In the genomic region with DNA sequence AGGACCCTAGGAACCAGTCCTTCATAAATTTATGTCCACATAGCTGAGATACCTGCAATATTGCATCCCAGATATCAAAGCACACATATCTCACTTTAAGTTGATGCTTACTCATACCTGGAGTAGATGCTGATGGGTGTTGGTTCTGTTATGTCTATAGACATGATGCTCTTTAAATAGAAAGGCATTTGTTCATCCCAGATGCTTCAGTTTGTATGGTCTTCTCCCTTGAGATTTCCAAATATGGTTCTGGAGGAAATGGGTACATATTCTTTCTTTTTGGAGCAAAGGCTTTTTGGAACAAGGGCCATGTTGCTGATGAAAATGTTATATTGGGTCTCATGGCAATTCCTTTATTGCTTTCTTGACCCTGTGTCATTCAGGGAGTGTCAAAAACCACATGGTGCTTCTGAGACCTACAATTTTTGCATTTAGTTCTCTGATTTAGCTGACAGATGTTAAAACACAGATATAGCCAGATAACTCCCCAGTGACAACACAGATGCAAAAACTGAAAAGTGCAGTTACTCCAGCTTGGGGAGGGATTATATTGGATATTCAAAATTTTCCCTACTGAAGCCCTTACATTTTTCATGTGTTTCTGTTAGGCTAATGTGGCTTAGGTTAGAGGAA, we compare ENCODE assay signal across 13 cellular contexts.
A peak's percentile ranks its signal among the peaks of the same experiment; 100 is the strongest.
DNase-seq lines count a peak whose midpoint lies in the region; ATAC-seq, FAIRE-seq and TF ChIP-seq lines count a peak whose summit lies in the region.
"Had no signal": no experiment of that assay in that cellular context is flagged by ENCODE, and none has a peak within 500 bp of the region (broad histone marks: within the 10 kb centered on the region; RNA-seq: fewer than 3 reads in every experiment).

No MANE protein-coding gene starts in this region.

- TF ChIP-seq CTCF in kidney (IDR thresholded peaks at IDR 0.05; ENCODE audit: borderline replicate concordance, extremely low read depth, insufficient read depth), result no peak

- intact Hi-C loops in left cardiac atrium (cut with DNase I), result no loop called here
- intact Hi-C loops in kidney (cut with DNase I), result no loop called here

- peaks cover 2% of the 10 kb centered on the region for H3K27me3 Mint-ChIP-seq in activated naive CD8-positive, alpha-beta T cell treated with anti-CD3 and anti-CD28 coated beads, Interleukin-2, amount 50 U/mL, for 24 hours
- H3K27me3 Mint-ChIP-seq in activated naive CD8-positive, alpha-beta T cell treated with anti-CD3 and anti-CD28 coated beads for 36 hours, result peaks cover 3% of the 10 kb centered on the region
- peaks cover 3% of the 10 kb centered on the region for H3K27me3 Mint-ChIP-seq in stimulated activated naive CD8-positive, alpha-beta T cell treated with anti-CD3 and anti-CD28 coated beads, Interleukin-15, Interleukin-2, amounts not matched to agents 100 ng/mL and 50 ng/mL, for 24 hours

- H3K9ac ChIP-seq in kidney (ENCODE audit: low read length in 2 of 2), result no peak overlapping the region

- peak; percentile 22 for ATAC-seq in activated naive CD8-positive, alpha-beta T cell treated with anti-CD3 and anti-CD28 coated beads, Interleukin-2, amount 50 U/mL, for 24 hours
- ATAC-seq in HG02623 (IDR thresholded peaks at IDR 0.05; ENCODE audit: unreplicated experiment), result peak; percentile 50
- peak; percentile 51 for ATAC-seq in HG03460 (IDR thresholded peaks at IDR 0.05; ENCODE audit: unreplicated experiment)
- no peak for ATAC-seq in left cardiac atrium

- H3K4me3 ChIP-seq in kidney (ENCODE audit: low read length in 2 of 2), result no peak overlapping the region
- H3K4me3 ChIP-seq: testis had no signal

- H3K4me1 Mint-ChIP-seq in activated naive CD8-positive, alpha-beta T cell treated with anti-CD3 and anti-CD28 coated beads, Interleukin-2, amount 50 U/mL, for 24 hours, result peaks cover 76% of the 10 kb centered on the region
- H3K4me1 Mint-ChIP-seq in activated naive CD8-positive, alpha-beta T cell treated with anti-CD3 and anti-CD28 coated beads for 36 hours, result peaks cover 46% of the 10 kb centered on the region
- peaks cover 69% of the 10 kb centered on the region for H3K4me1 Mint-ChIP-seq in stimulated activated naive CD8-positive, alpha-beta T cell treated with anti-CD3 and anti-CD28 coated beads, Interleukin-15, Interleukin-2, amounts not matched to agents 100 ng/mL and 50 ng/mL, for 24 hours (ENCODE audit: low read depth)

- FAIRE-seq in kidney (lab: Jason Lieb, UNC), result no peak
- FAIRE-seq: HTR-8/SVneo had no signal

- H3K9me3 ChIP-seq in kidney (ENCODE audit: control insufficient read depth in 1 of 2, low read length in 2 of 2), result no peaks in the 10 kb centered on the region
- H3K9me3 ChIP-seq: testis had no signal

- H3K9me3 Mint-ChIP-seq in activated naive CD8-positive, alpha-beta T cell treated with anti-CD3 and anti-CD28 coated beads, Interleukin-2, amount 50 U/mL, for 24 hours, result no peaks in the 10 kb centered on the region
- peaks cover 2% of the 10 kb centered on the region for H3K9me3 Mint-ChIP-seq in activated naive CD8-positive, alpha-beta T cell treated with anti-CD3 and anti-CD28 coated beads for 36 hours
- no peaks in the 10 kb centered on the region for H3K9me3 Mint-ChIP-seq in stimulated activated naive CD8-positive, alpha-beta T cell treated with anti-CD3 and anti-CD28 coated beads, Interleukin-15, Interleukin-2, amounts not matched to agents 100 ng/mL and 50 ng/mL, for 24 hours

- H3K4me3 Mint-ChIP-seq in activated naive CD8-positive, alpha-beta T cell treated with anti-CD3 and anti-CD28 coated beads, Interleukin-2, amount 50 U/mL, for 24 hours, result no peak overlapping the region
- H3K4me3 Mint-ChIP-seq in activated naive CD8-positive, alpha-beta T cell treated with anti-CD3 and anti-CD28 coated beads for 36 hours, result no peak overlapping the region
- H3K4me3 Mint-ChIP-seq in stimulated activated naive CD8-positive, alpha-beta T cell treated with anti-CD3 and anti-CD28 coated beads, Interleukin-15, Interleukin-2, amounts not matched to agents 100 ng/mL and 50 ng/mL, for 24 hours, result no peak overlapping the region

- H3K4me1 ChIP-seq in kidney (ENCODE audit: control insufficient read depth in 1 of 2, insufficient read depth in 1 of 2, low read depth in 1 of 2, low read length in 2 of 2), result no peaks in the 10 kb centered on the region
- H3K4me1 ChIP-seq: testis had no signal

- no peak for DNase-seq in activated naive CD8-positive, alpha-beta T cell treated with anti-CD3 and anti-CD28 coated beads, Interleukin-2, amount 50 U/mL, for 24 hours
- no peak for DNase-seq in activated naive CD8-positive, alpha-beta T cell treated with anti-CD3 and anti-CD28 coated beads for 36 hours
- DNase-seq in stimulated activated CD4-positive, alpha-beta T cell treated with anti-CD3 and anti-CD28 coated beads, Interleukin-2, amount 100 ng/mL, for 48 hours, result no peak
- DNase-seq in left cardiac atrium (no peak), kidney (no peak)
- DNase-seq: amniotic stem cell, head of caudate nucleus, NCI-H1436 treated with DMSO at 0.1 percent for 48 hours, testis had no signal

- H3K36me3 Mint-ChIP-seq in activated naive CD8-positive, alpha-beta T cell treated with anti-CD3 and anti-CD28 coated beads, Interleukin-2, amount 50 U/mL, for 24 hours (ENCODE audit: low read depth), result no peaks in the 10 kb centered on the region
- H3K36me3 Mint-ChIP-seq in activated naive CD8-positive, alpha-beta T cell treated with anti-CD3 and anti-CD28 coated beads for 36 hours, result no peaks in the 10 kb centered on the region
- no peaks in the 10 kb centered on the region for H3K36me3 Mint-ChIP-seq in stimulated activated naive CD8-positive, alpha-beta T cell treated with anti-CD3 and anti-CD28 coated beads, Interleukin-15, Interleukin-2, amounts not matched to agents 100 ng/mL and 50 ng/mL, for 24 hours (ENCODE audit: low read depth)

- no peak overlapping the region for H3K27ac Mint-ChIP-seq in activated naive CD8-positive, alpha-beta T cell treated with anti-CD3 and anti-CD28 coated beads, Interleukin-2, amount 50 U/mL, for 24 hours
- H3K27ac Mint-ChIP-seq in activated naive CD8-positive, alpha-beta T cell treated with anti-CD3 and anti-CD28 coated beads for 36 hours, result no peak overlapping the region
- H3K27ac Mint-ChIP-seq in stimulated activated naive CD8-positive, alpha-beta T cell treated with anti-CD3 and anti-CD28 coated beads, Interleukin-15, Interleukin-2, amounts not matched to agents 100 ng/mL and 50 ng/mL, for 24 hours, result peak overlapping the region; percentile 49

- no peaks in the 10 kb centered on the region for H3K36me3 ChIP-seq in kidney (ENCODE audit: control insufficient read depth in 1 of 2, insufficient read depth in 2 of 2, low read length in 2 of 2)

- H3K27ac ChIP-seq in kidney (ENCODE audit: low read depth in 2 of 2, low read length in 2 of 2), result no peak overlapping the region
- H3K27ac ChIP-seq: testis had no signal

Comparison
In these comparisons a context has a peak if more than half of its experiments do, and no peak if none do; other contexts are left out.
1. ATAC-seq: peak in activated naive CD8-positive, alpha-beta T cell treated with anti-CD3 and anti-CD28 coated beads, Interleukin-2, amount 50 U/mL, for 24 hours (single experiment), HG02623 (single experiment) and HG03460 (single experiment); none in left cardiac atrium (0 of 2).